1 cellular context compared by ENCODE assay signal in the genomic region with DNA sequence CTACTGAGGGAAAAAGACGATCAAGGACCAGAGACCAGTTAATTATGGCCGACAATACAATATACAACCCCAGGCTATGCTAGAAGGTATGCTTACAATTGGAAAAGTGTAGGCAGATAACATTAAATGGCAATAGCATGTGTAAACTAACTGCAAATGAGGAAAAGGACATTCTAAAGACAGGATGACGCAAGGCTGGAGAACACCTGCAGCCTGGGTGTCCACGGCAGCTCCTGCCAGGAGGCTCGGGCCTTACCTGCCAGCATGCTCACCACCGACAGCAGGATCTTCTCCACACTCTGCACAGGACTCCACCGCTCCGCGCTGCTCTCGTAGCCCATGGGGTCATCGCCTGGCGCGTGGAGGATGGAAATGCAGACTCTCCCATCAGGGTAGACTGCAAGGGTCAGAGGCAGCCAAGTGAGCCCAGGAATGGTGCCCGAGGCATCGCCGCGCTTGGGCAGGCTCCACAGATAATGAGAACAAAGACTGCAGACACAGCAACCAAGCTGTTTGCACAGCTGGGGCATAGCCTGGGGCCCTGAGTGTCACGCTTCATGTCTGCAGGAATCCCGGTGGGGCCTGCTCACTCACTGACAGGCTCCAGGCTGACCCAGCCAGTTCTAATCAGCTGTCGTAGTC.
TF ChIP-seq lines count a peak whose summit lies in the region.

No MANE protein-coding gene starts in this region.

TF ChIP-seq in SK-N-SH, 30 proteins besides CTCF, POLR2A, EP300 and RAD21 (continued from another document):
- no peak for TF ChIP-seq FOSL2 (IDR thresholded peaks at IDR 0.05; ENCODE audit: borderline replicate concordance, low read depth)
- TF ChIP-seq FOXJ3 (CRISPR knock-in tag; IDR thresholded peaks at IDR 0.05): no peak
- TF ChIP-seq RCOR1 (IDR thresholded peaks at IDR 0.05; ENCODE audit: low read length): no peak
- TF ChIP-seq FOXM1 (IDR thresholded peaks at IDR 0.05; ENCODE audit: low read depth): no peak
- TF ChIP-seq, protein P1, sequence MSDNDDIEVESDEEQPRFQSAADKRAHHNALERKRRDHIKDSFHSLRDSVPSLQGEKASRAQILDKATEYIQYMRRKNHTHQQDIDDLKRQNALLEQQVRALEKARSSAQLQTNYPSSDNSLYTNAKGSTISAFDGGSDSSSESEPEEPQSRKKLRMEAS (IDR thresholded peaks at IDR 0.05; ENCODE audit: low read depth): no peak
- TF ChIP-seq, protein P2, sequence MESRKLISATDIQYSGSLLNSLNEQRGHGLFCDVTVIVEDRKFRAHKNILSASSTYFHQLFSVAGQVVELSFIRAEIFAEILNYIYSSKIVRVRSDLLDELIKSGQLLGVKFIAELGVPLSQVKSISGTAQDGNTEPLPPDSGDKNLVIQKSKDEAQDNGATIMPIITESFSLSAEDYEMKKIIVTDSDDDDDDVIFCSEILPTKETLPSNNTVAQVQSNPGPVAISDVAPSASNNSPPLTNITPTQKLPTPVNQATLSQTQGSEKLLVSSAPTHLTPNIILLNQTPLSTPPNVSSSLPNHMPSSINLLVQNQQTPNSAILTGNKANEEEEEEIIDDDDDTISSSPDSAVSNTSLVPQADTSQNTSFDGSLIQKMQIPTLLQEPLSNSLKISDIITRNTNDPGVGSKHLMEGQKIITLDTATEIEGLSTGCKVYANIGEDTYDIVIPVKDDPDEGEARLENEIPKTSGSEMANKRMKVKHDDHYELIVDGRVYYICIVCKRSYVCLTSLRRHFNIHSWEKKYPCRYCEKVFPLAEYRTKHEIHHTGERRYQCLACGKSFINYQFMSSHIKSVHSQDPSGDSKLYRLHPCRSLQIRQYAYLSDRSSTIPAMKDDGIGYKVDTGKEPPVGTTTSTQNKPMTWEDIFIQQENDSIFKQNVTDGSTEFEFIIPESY (IDR thresholded peaks at IDR 0.05; ENCODE audit: borderline replicate concordance, low read depth): no peak
- no peak for TF ChIP-seq MXI1 (IDR thresholded peaks at IDR 0.05; ENCODE audit: low read depth, low read length)
- TF ChIP-seq NFIC (IDR thresholded peaks at IDR 0.05; ENCODE audit: borderline replicate concordance): no peak
- no peak for TF ChIP-seq RFX5 (IDR thresholded peaks at IDR 0.05; ENCODE audit: low read length)
- TF ChIP-seq ELF1 (IDR thresholded peaks at IDR 0.05): no peak
- TF ChIP-seq, protein P3, sequence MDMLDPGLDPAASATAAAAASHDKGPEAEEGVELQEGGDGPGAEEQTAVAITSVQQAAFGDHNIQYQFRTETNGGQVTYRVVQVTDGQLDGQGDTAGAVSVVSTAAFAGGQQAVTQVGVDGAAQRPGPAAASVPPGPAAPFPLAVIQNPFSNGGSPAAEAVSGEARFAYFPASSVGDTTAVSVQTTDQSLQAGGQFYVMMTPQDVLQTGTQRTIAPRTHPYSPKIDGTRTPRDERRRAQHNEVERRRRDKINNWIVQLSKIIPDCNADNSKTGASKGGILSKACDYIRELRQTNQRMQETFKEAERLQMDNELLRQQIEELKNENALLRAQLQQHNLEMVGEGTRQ (IDR thresholded peaks at IDR 0.05; ENCODE audit: borderline replicate concordance, low read depth, low read length): no peak
- TF ChIP-seq TCF12 (IDR thresholded peaks at IDR 0.05): no peak
- TF ChIP-seq EZH2phosphoT487 (IDR thresholded peaks at IDR 0.05; ENCODE audit: borderline replicate concordance, low read depth): no peak
- TF ChIP-seq CHD2 (IDR thresholded peaks at IDR 0.05; ENCODE audit: low read length, partially characterized antibody): no peak
- no peak for TF ChIP-seq TEAD4 (IDR thresholded peaks at IDR 0.05; ENCODE audit: borderline replicate concordance, insufficient read depth)
- TF ChIP-seq POLR2AphosphoS5 (IDR thresholded peaks at IDR 0.05; ENCODE audit: low read depth, low read length): no peak
- no peak for TF ChIP-seq USF1 (IDR thresholded peaks at IDR 0.05; ENCODE audit: borderline replicate concordance, low read depth)
